9 cellular contexts compared by ENCODE assay signal in the genomic region with DNA sequence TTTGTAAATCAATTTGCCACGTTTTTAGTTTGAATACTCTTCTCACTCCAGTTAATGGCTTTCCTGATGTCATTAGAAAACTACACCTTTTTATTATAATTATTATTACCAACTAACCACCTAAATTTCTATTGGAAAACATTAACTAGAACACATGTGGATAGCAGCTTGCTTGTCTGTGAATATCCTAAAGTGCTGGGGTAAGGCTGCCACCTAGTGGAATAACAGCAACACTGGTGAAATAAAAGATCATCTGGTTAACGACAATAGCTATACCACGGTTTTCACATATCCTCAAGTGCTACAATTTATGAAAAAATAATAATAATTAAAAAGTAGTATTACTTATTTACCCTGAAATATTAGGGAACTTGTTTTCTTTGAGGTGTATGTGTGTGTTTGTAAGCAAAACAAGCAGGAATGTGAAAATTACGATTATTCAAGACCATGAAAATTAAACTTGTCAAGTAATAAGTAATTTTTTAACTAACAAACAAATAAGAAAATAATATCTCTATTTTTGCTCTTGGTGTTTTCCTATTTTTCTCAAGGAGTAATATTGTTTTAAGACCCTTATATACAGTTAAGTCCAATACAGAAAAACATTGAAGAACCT.
A peak's percentile ranks its signal among the peaks of the same experiment; 100 is the strongest.
DNase-seq lines count a peak whose midpoint lies in the region; ATAC-seq and TF ChIP-seq lines count a peak whose summit lies in the region.
"Had no signal": no experiment of that assay in that cellular context is flagged by ENCODE, and none has a peak within 500 bp of the region (broad histone marks: within the 10 kb centered on the region; RNA-seq: fewer than 3 reads in every experiment).

No MANE protein-coding gene starts in this region.

- CTCF ChIA-PET in SK-N-SH (lab: Yijun Ruan, JAX): interaction anchor here (0.6 to 3.3 kb wide), 44 partner anchors 8 to 1247 kb away, joined by 3 to 35 read pairs (median 4); no protein-coding TSS in a partner anchor

- H3K79me2 ChIP-seq in SK-N-SH (ENCODE audit: insufficient read depth): no peaks in the 10 kb centered on the region

- H3K27ac ChIP-seq in SK-N-SH (ENCODE audit: low read depth in 2 of 2, low read length in 1 of 2): no peak overlapping the region

- no peaks in the 10 kb centered on the region for H3K9me3 Mint-ChIP-seq in stimulated activated memory B cell treated with anti-CD40 and anti-IgM and Interleukin-4, amounts not matched to agents 10 μg/mL and 1 μg/mL and 100 μg/mL, for 72 hours
- H3K9me3 Mint-ChIP-seq: T-helper 1 cell treated with Interleukin-12 subunit alpha and Interleukin-12 subunit beta and Interleukin-4 antibody, amounts not matched to agents 30 μg/mL and 1 μg/mL, for 36 hours had no signal

- H3K27ac Mint-ChIP-seq in stimulated activated memory B cell treated with anti-CD40 and anti-IgM and Interleukin-4, amounts not matched to agents 10 μg/mL and 1 μg/mL and 100 μg/mL, for 72 hours: no peak overlapping the region
- H3K27ac Mint-ChIP-seq: T-helper 1 cell treated with Interleukin-12 subunit alpha and Interleukin-12 subunit beta and Interleukin-4 antibody, amounts not matched to agents 30 μg/mL and 1 μg/mL, for 36 hours had no signal

- H3K4me3 ChIP-seq in BE2C (ENCODE audit: low read depth, low read length) (no peak overlapping the region), SK-N-SH (ENCODE audit: low read depth in 2 of 2, low read length in 1 of 2) (no peak overlapping the region), epithelial cell of proximal tubule (ENCODE audit: low read depth, low read length) (no peak overlapping the region)

- H3F3A ChIP-seq in SK-N-SH (replicated peaks; ENCODE audit: insufficient read depth): no peaks in the 10 kb centered on the region

- no peaks in the 10 kb centered on the region for H3K27me3 Mint-ChIP-seq in stimulated activated memory B cell treated with anti-CD40 and anti-IgM and Interleukin-4, amounts not matched to agents 10 μg/mL and 1 μg/mL and 100 μg/mL, for 72 hours

- no peaks in the 10 kb centered on the region for H3K36me3 Mint-ChIP-seq in stimulated activated memory B cell treated with anti-CD40 and anti-IgM and Interleukin-4, amounts not matched to agents 10 μg/mL and 1 μg/mL and 100 μg/mL, for 72 hours

- H3K9me2 ChIP-seq in SK-N-SH: no peaks in the 10 kb centered on the region

- H3K27me3 ChIP-seq in BE2C: no peaks in the 10 kb centered on the region
- no peaks in the 10 kb centered on the region for H3K27me3 ChIP-seq in SK-N-SH (ENCODE audit: insufficient read depth)

- peak; percentile 90 for TF ChIP-seq RAD21 in SK-N-SH (IDR thresholded peaks at IDR 0.05; ENCODE audit: low read length)

- ATAC-seq in GM18508 (IDR thresholded peaks at IDR 0.05; ENCODE audit: insufficient read depth, unreplicated experiment): peak; percentile 95
- peak; percentile 99 for ATAC-seq in HG02852 (IDR thresholded peaks at IDR 0.05; ENCODE audit: unreplicated experiment)
- no peak for ATAC-seq in stimulated activated memory B cell treated with anti-CD40 and anti-IgM and Interleukin-4, amounts not matched to agents 10 μg/mL and 1 μg/mL and 100 μg/mL, for 72 hours

- H3K4me1 ChIP-seq in BE2C (no peaks in the 10 kb centered on the region), SK-N-SH (ENCODE audit: control insufficient read depth in 1 of 2, insufficient read depth in 2 of 2, low read depth in 1 of 2, low read length in 1 of 2) (no peaks in the 10 kb centered on the region)

- TF ChIP-seq CTCF in BE2C (IDR thresholded peaks at IDR 0.05; ENCODE audit: low read depth, low read length) (peak; percentile 88), SK-N-SH (IDR thresholded peaks at IDR 0.05) (peak; percentile 89), epithelial cell of proximal tubule (conservative IDR thresholded peaks at IDR 0.05; ENCODE audit: low read depth, low read length) (peak; percentile 88)

- no peak overlapping the region for H3K9ac ChIP-seq in SK-N-SH

- H2AFZ ChIP-seq in SK-N-SH (ENCODE audit: low read depth): no peak overlapping the region

- TF ChIP-seq EP300 in SK-N-SH (IDR thresholded peaks at IDR 0.05; ENCODE audit: borderline replicate concordance in 1 of 2, low read depth in 1 of 2, low read length in 1 of 2): no peak

- POLR2A ChIA-PET in SK-N-SH (lab: Yijun Ruan, JAX): no interaction called here

- no peaks in the 10 kb centered on the region for H3K4me1 Mint-ChIP-seq in stimulated activated memory B cell treated with anti-CD40 and anti-IgM and Interleukin-4, amounts not matched to agents 10 μg/mL and 1 μg/mL and 100 μg/mL, for 72 hours

- no peaks in the 10 kb centered on the region for H4K20me1 ChIP-seq in SK-N-SH (ENCODE audit: insufficient read depth)

- peak; percentile 69 for DNase-seq in BE2C
- peak; percentile 28 for DNase-seq in NCI-H1048 (lab: John Stamatoyannopoulos, UW)
- peak; percentile 50 for DNase-seq in SK-N-SH
- peak; percentile 26 for DNase-seq in epithelial cell of proximal tubule (ENCODE audit: low read depth)
- DNase-seq in myocyte (ENCODE audit: low read depth): peak; percentile 58

- no peaks in the 10 kb centered on the region for H3K9me3 ChIP-seq in BE2C
- no peaks in the 10 kb centered on the region for H3K9me3 ChIP-seq in SK-N-SH

- H3K4me3 Mint-ChIP-seq in stimulated activated memory B cell treated with anti-CD40 and anti-IgM and Interleukin-4, amounts not matched to agents 10 μg/mL and 1 μg/mL and 100 μg/mL, for 72 hours: no peak overlapping the region
- H3K4me3 Mint-ChIP-seq: T-helper 1 cell treated with Interleukin-12 subunit alpha and Interleukin-12 subunit beta and Interleukin-4 antibody, amounts not matched to agents 30 μg/mL and 1 μg/mL, for 36 hours had no signal

- no peaks in the 10 kb centered on the region for H3K36me3 ChIP-seq in BE2C
- H3K36me3 ChIP-seq in SK-N-SH (replicated peaks in 1 of 2; ENCODE audit: control insufficient read depth in 1 of 2, insufficient read depth in 2 of 2, low read length in 1 of 2): no peaks in the 10 kb centered on the region

- WGBS in SK-N-SH (ENCODE audit: low lambda C conversion rate): under 1% methylated on average over 4 of the region's 4 CpGs

- no peak overlapping the region for H3K4me2 ChIP-seq in SK-N-SH

TF ChIP-seq in SK-N-SH, 30 proteins besides CTCF, POLR2A, EP300 and RAD21:
- TF ChIP-seq GABPA (IDR thresholded peaks at IDR 0.05; ENCODE audit: low read depth): no peak
- TF ChIP-seq NRF1 (IDR thresholded peaks at IDR 0.05; ENCODE audit: low read depth, low read length): no peak
- no peak for TF ChIP-seq MEF2A (IDR thresholded peaks at IDR 0.05; ENCODE audit: borderline replicate concordance, low read depth)
- TF ChIP-seq, protein P1, sequence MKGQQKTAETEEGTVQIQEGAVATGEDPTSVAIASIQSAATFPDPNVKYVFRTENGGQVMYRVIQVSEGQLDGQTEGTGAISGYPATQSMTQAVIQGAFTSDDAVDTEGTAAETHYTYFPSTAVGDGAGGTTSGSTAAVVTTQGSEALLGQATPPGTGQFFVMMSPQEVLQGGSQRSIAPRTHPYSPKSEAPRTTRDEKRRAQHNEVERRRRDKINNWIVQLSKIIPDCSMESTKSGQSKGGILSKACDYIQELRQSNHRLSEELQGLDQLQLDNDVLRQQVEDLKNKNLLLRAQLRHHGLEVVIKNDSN (IDR thresholded peaks at IDR 0.05; ENCODE audit: borderline replicate concordance, low read depth): no peak
- TF ChIP-seq SMC3 (IDR thresholded peaks at IDR 0.05; ENCODE audit: low read depth, low read length): peak; percentile 54
- no peak for TF ChIP-seq POLR2AphosphoS5 (IDR thresholded peaks at IDR 0.05; ENCODE audit: low read depth, low read length)
